8 cellular contexts compared by ENCODE assay signal in the genomic region with DNA sequence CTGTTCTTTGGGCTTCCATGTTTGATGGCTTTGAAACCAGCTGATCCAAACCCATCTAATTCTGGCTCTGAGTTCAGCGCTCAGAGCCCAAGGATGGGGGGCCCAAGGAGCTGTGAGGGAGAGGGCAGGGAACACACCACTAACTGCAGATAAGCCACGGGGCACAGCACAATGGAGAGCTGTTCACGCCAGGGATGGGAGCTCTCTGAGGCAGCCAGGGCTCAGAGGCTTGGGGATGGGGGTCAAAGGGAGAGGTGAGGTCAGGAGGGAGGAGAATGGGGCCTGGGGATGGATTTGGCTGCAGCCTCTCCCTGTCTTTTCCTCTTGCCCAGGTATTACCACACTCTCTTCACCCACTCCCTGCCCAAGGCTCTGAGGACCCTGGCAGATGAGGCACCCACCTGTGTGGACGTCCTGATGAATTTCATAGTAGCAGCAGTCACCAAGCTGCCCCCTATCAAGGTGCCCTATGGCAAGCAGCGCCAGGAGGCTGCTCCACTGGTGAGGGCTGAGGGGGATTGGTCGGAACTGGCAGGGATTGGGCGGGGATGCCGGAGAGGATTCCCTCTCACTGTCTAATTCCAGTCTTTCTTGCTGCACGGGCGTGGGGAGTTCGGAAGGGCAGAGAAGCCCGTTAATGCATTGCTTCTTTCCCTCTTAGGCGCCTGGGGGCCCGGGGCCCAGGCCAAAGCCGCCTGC. TPM values are rescaled to one million over a fixed set of nuclear protein-coding genes. Genes with fewer than 3 reads are reported as not detected.
DNase-seq lines count a peak whose midpoint lies in the region; ATAC-seq, FAIRE-seq and TF ChIP-seq lines count a peak whose summit lies in the region.

No MANE protein-coding gene starts in this region.

- H3K27ac ChIP-seq in DND-41 (ENCODE audit: low read length), result peak overlapping the region; percentile 0; the same call in 1 of the 2 replicates
- H3K27ac ChIP-seq in endodermal cell (ENCODE audit: low read depth, low read length), result no peak overlapping the region
- H3K27ac ChIP-seq in pancreas, result peak overlapping the region; percentile 81 to 92 (median 86)

- DNase-seq in DND-41 (no peak), NCI-H82 treated with DMSO at 0.1 percent for 48 hours (lab: John Stamatoyannopoulos, UW; ENCODE audit: unreplicated experiment) (peak; percentile 24), endodermal cell (no peak), pancreas (peak in 1 of 6 donors; percentile 63), NCI-H1048 (lab: John Stamatoyannopoulos, UW) (no peak), retina (no peak), A172 (ENCODE audit: low spot score) (no peak)

- intact Hi-C loops in pancreas (cut with DNase I), result loop anchor here in 2 of 3 donors (5.0 to 10.0 kb wide), 2 partner anchors 110 to 113 kb away; no protein-coding TSS in a partner anchor

- ATAC-seq in DND-41 (ENCODE audit: insufficient read depth, low read depth), result no peak
- ATAC-seq in pancreas, result no peak
- no peak for ATAC-seq in GM21367 (IDR thresholded peaks at IDR 0.05; ENCODE audit: unreplicated experiment)

- peaks cover 49% of the 10 kb centered on the region for H3K27me3 Mint-ChIP-seq in endodermal cell (ENCODE audit: insufficient read depth)

- H3K36me3 ChIP-seq in DND-41 (ENCODE audit: insufficient read depth, low read length), result no peaks in the 10 kb centered on the region; the same call in 1 of the 2 replicates
- H3K36me3 ChIP-seq in endodermal cell (ENCODE audit: control insufficient read depth, insufficient read depth, low read length), result no peaks in the 10 kb centered on the region
- peaks cover 0 to 3% (median 0%) of the 10 kb centered on the region in 3 donors for H3K36me3 ChIP-seq in pancreas

- H3K79me2 ChIP-seq in DND-41 (ENCODE audit: insufficient read depth, low read length), result no peaks in the 10 kb centered on the region

- FAIRE-seq in pancreas (lab: Jason Lieb, UNC), result no peak

- peak overlapping the region; percentile 81 to 88; a peak in 3 of 4 replicates for H3K4me3 ChIP-seq in DND-41 (ENCODE audit: low read depth in 1 of 2, low read length in 2 of 2)
- H3K4me3 ChIP-seq in endodermal cell (ENCODE audit: low read length), result peak overlapping the region; percentile 91
- H3K4me3 ChIP-seq in pancreas, result peak overlapping the region; percentile 45 to 86 (median 58)

- peaks cover 11% of the 10 kb centered on the region for H3K27me3 ChIP-seq in DND-41 (ENCODE audit: insufficient read depth, low read length, poor library complexity)
- H3K27me3 ChIP-seq in endodermal cell (ENCODE audit: control insufficient read depth, insufficient read depth, low read length, poor library complexity, severe bottlenecking), result peaks cover 30% of the 10 kb centered on the region
- no peaks in the 10 kb centered on the region for H3K27me3 ChIP-seq in pancreas

- peak overlapping the region; percentile 84 for H3K4me3 Mint-ChIP-seq in endodermal cell

- H3K4me1 Mint-ChIP-seq in endodermal cell, result peaks cover 9% of the 10 kb centered on the region

- 17 to 27% methylated on average over 9 to 15 of the region's 15 CpGs for WGBS in endodermal cell (ENCODE audit: insufficient coverage in 1 of 2, insufficient read length in 1 of 2), 2 experiments
- 13 to 17% methylated on average over 15 of the region's 15 CpGs for WGBS in pancreas, 2 donors

- H4K20me1 ChIP-seq in DND-41 (ENCODE audit: insufficient read depth, low read length), result no peaks in the 10 kb centered on the region

- no peaks in the 10 kb centered on the region for H3K9me3 ChIP-seq in DND-41 (ENCODE audit: insufficient read depth, low read length, severe bottlenecking)
- no peaks in the 10 kb centered on the region for H3K9me3 ChIP-seq in endodermal cell (ENCODE audit: control insufficient read depth, low read length)
- no peaks in the 10 kb centered on the region for H3K9me3 ChIP-seq in pancreas

- no peaks in the 10 kb centered on the region for H3K36me3 Mint-ChIP-seq in endodermal cell (ENCODE audit: low read depth)

- H2AFZ ChIP-seq in DND-41 (ENCODE audit: low read depth, low read length), result peak overlapping the region; percentile 97

- H3K9me3 Mint-ChIP-seq in endodermal cell, result no peaks in the 10 kb centered on the region

- no peak overlapping the region for H3K27ac Mint-ChIP-seq in endodermal cell

- H3K4me1 ChIP-seq in DND-41 (ENCODE audit: insufficient read depth, low read length) (peaks cover 23% of the 10 kb centered on the region), endodermal cell (ENCODE audit: control insufficient read depth, insufficient read depth, low read length) (no peaks in the 10 kb centered on the region), pancreas (peaks cover 18 to 30% (median 27%) of the 10 kb centered on the region in 3 donors)

- H3K4me2 ChIP-seq in DND-41 (ENCODE audit: insufficient read depth, low read length), result peak overlapping the region; percentile 98

- H3K9ac ChIP-seq in DND-41 (ENCODE audit: low read depth, low read length), result peak overlapping the region; percentile 72
- H3K9ac ChIP-seq in endodermal cell (ENCODE audit: extremely low read depth, low read length, poor library complexity, severe bottlenecking), result peak overlapping the region; percentile 2

- TF ChIP-seq CTCF in DND-41 (IDR thresholded peaks at IDR 0.05; ENCODE audit: borderline replicate concordance, extremely low read depth, low read length, poor library complexity, severe bottlenecking) (no peak), endodermal cell (conservative IDR thresholded peaks at IDR 0.05) (no peak), pancreas (IDR thresholded peaks at IDR 0.05) (no peak)

RNA-seq across cellular contexts. Expression of gene SLC30A2, which starts 11.3 kb away (rescaled TPM):
- total RNA-seq in endodermal cell (not detected), pancreas (100 to 1,000 TPM in 1 of 6 donors, 10 to 100 TPM in 5; 27.0 to 142 (median 56.4) TPM)
- not detected for polyA plus RNA-seq in endodermal cell (2013, experiment 1 of 2)
- polyA plus RNA-seq in endodermal cell (2013, experiment 2 of 2), result not detected
- polyA plus RNA-seq in pancreas, result 10 to 100 TPM; 24.1 to 42.4 TPM
- total RNA-seq in A172 (2014; rRNA removed; shearing (Covaris generic)), result not detected in 2 replicates

RNA-seq across cellular contexts. Expression of gene EXTL1, which starts 13.1 kb away (rescaled TPM):
- total RNA-seq in endodermal cell (1 to 10 TPM; 3.3 to 3.7 TPM), pancreas (under 1 TPM; 0.04 to 0.25 (median 0.13) TPM)
- 2.5 TPM for polyA plus RNA-seq in endodermal cell (2013, experiment 1 of 2)
- 2.1 TPM for polyA plus RNA-seq in endodermal cell (2013, experiment 2 of 2)
- under 1 TPM; 0.21 to 0.34 TPM for polyA plus RNA-seq in pancreas
- 0.17 TPM in 1 of 2 replicates, not detected in the other for total RNA-seq in A172 (2014; rRNA removed; shearing (Covaris generic))

RNA-seq across cellular contexts. Expression of gene TRIM63, which starts 32.8 kb away (rescaled TPM):
- total RNA-seq in endodermal cell (not detected), pancreas (under 1 TPM in 4 of 6 donors, not detected in 2; 0.09 to 0.35 (median 0.33) TPM)
- not detected for polyA plus RNA-seq in endodermal cell (2013, experiment 1 of 2)
- polyA plus RNA-seq in endodermal cell (2013, experiment 2 of 2), result not detected
- polyA plus RNA-seq in pancreas, result under 1 TPM; 0.15 to 0.52 TPM
- total RNA-seq in A172 (2014; rRNA removed; shearing (Covaris generic)), result not detected in 2 replicates

RNA-seq across cellular contexts. Expression of gene PAFAH2, which starts 36.8 kb away (rescaled TPM):
- 10 to 100 TPM; 11.6 to 13.3 TPM for total RNA-seq in endodermal cell
- 10.9 TPM for polyA plus RNA-seq in endodermal cell (2013, experiment 1 of 2)
- 8.7 TPM for polyA plus RNA-seq in endodermal cell (2013, experiment 2 of 2)
- 10 to 100 TPM; 11.0 to 19.0 (median 13.7) TPM for total RNA-seq in pancreas
- 10 to 100 TPM; 16.2 to 20.9 TPM for polyA plus RNA-seq in pancreas
- 8.5 and 13.0 TPM in 2 replicates for total RNA-seq in A172 (2014; rRNA removed; shearing (Covaris generic))

Comparison
In these comparisons a context has a peak if more than half of its experiments do, and no peak if none do; other contexts are left out.
1. RNA of gene SLC30A2, which starts 11.3 kb away (total RNA-seq): 27.0 to 142 TPM in pancreas; not detected in endodermal cell and not detected in A172; every median in the first group is over 10 times any median in the second.
2. Peak in every context shown above with its lines, with median percentiles within 50 percentile points of each other: H3K4me3 ChIP-seq.